In genomic region chr5:14101922-14102321, GRCh38 we compare ENCODE assay signal across 22 cellular contexts. TPM values are rescaled to one million over a fixed set of nuclear protein-coding genes. Genes with fewer than 3 reads are reported as not detected.
A peak's percentile ranks its signal among the peaks of the same experiment; 100 is the strongest.
DNase-seq lines count a peak whose midpoint lies in the region; ATAC-seq, FAIRE-seq and TF ChIP-seq lines count a peak whose summit lies in the region.
"Had no signal": no experiment of that assay in that cellular context is flagged by ENCODE, and none has a peak within 500 bp of the region (broad histone marks: within the 10 kb centered on the region; RNA-seq: fewer than 3 reads in every experiment).

No MANE protein-coding gene starts in this region.

- H3K27me3 ChIP-seq in HUES64 (ENCODE audit: insufficient read depth, low read length) (no peaks in the 10 kb centered on the region), astrocyte (ENCODE audit: insufficient read depth, low read length) (no peaks in the 10 kb centered on the region)
- H3K27me3 ChIP-seq: BLaER1, hepatocyte, sigmoid colon had no signal

- H3K36me3 ChIP-seq in HUES64 (ENCODE audit: insufficient read depth, low read length), result no peaks in the 10 kb centered on the region
- no peaks in the 10 kb centered on the region for H3K36me3 ChIP-seq in astrocyte (ENCODE audit: insufficient read depth, low read length)
- no peaks in the 10 kb centered on the region for H3K36me3 ChIP-seq in mucosa of descending colon (ENCODE audit: low read depth)
- H3K36me3 ChIP-seq: BLaER1, sigmoid colon had no signal

- H2AFZ ChIP-seq in astrocyte (ENCODE audit: low read depth, low read length), result peak overlapping the region; percentile 39
- H2AFZ ChIP-seq: hepatocyte had no signal

- H3K9ac ChIP-seq in HUES64 (ENCODE audit: low read depth, low read length), result no peak overlapping the region; the same call in 1 of the 2 replicates
- no peak overlapping the region for H3K9ac ChIP-seq in astrocyte (ENCODE audit: low read length)
- H3K9ac ChIP-seq: BLaER1 had no signal

- intact Hi-C loops in mucosa of descending colon (cut with DNase I, micrococcal nuclease), result loop anchor here in 1 of 2 donors (5.0 kb wide), 1 partner anchor 170 kb away; no protein-coding TSS in a partner anchor
- intact Hi-C loops in Right ventricle myocardium inferior (cut with DNase I), result no loop called here

- H3K4me3 Mint-ChIP-seq in astrocyte (ENCODE audit: unreplicated experiment), result no peak overlapping the region
- H3K4me3 Mint-ChIP-seq: activated naive CD4-positive, alpha-beta T cell treated with anti-CD3 and anti-CD28 coated beads, Interleukin-2, amount 50 U/mL, for 24 hours; naive thymus-derived CD8-positive, alpha-beta T cell; stimulated activated effector memory CD8-positive, alpha-beta T cell treated with anti-CD3 and anti-CD28 coated beads, Interleukin-12 subunit alpha, Interleukin-12 subunit beta, amount 100 ng/mL, for 72 hours had no signal

- peaks cover 16% of the 10 kb centered on the region for H3K9me3 Mint-ChIP-seq in astrocyte (ENCODE audit: unreplicated experiment)

- H3K4me2 ChIP-seq in astrocyte (ENCODE audit: low read length), result no peak overlapping the region
- H3K4me2 ChIP-seq: BLaER1, hepatocyte had no signal

- H3K36me3 Mint-ChIP-seq in astrocyte (ENCODE audit: low read depth, unreplicated experiment), result peaks cover 3% of the 10 kb centered on the region
- H3K36me3 Mint-ChIP-seq: activated naive CD4-positive, alpha-beta T cell treated with anti-CD3 and anti-CD28 coated beads, Interleukin-2, amount 50 U/mL, for 24 hours; stimulated activated effector memory CD8-positive, alpha-beta T cell treated with anti-CD3 and anti-CD28 coated beads, Interleukin-12 subunit alpha, Interleukin-12 subunit beta, amount 100 ng/mL, for 72 hours had no signal

- TF ChIP-seq CTCF in AG10803 (conservative IDR thresholded peaks at IDR 0.05; ENCODE audit: low read length), result no peak
- TF ChIP-seq CTCF in astrocyte (IDR thresholded peaks at IDR 0.05; ENCODE audit: insufficient read depth, low read depth, low read length), result no peak
- no peak for TF ChIP-seq CTCF in mucosa of descending colon (IDR thresholded peaks at IDR 0.05)

- no peaks in the 10 kb centered on the region for H3K27me3 Mint-ChIP-seq in astrocyte (ENCODE audit: low read depth, unreplicated experiment)

- H4K20me1 ChIP-seq in astrocyte (ENCODE audit: insufficient read depth, low read length), result no peaks in the 10 kb centered on the region
- H4K20me1 ChIP-seq: BLaER1 had no signal

- no peak overlapping the region for H3K4me3 ChIP-seq in AG10803 (ENCODE audit: low read length)
- no peak overlapping the region for H3K4me3 ChIP-seq in HUES64 (ENCODE audit: low read length)
- H3K4me3 ChIP-seq in astrocyte (ENCODE audit: insufficient read depth, low read depth, low read length), result no peak overlapping the region
- no peak overlapping the region for H3K4me3 ChIP-seq in mucosa of descending colon
- H3K4me3 ChIP-seq: BLaER1, hepatocyte, sigmoid colon had no signal

- H3K79me2 ChIP-seq in astrocyte (ENCODE audit: insufficient read depth, low read length), result no peaks in the 10 kb centered on the region
- H3K79me2 ChIP-seq: hepatocyte had no signal

- H3K4me1 Mint-ChIP-seq in astrocyte (ENCODE audit: low read depth, unreplicated experiment), result peaks cover 16% of the 10 kb centered on the region
- H3K4me1 Mint-ChIP-seq: activated naive CD4-positive, alpha-beta T cell treated with anti-CD3 and anti-CD28 coated beads, Interleukin-2, amount 50 U/mL, for 24 hours; stimulated activated effector memory CD8-positive, alpha-beta T cell treated with anti-CD3 and anti-CD28 coated beads, Interleukin-12 subunit alpha, Interleukin-12 subunit beta, amount 100 ng/mL, for 72 hours had no signal

- H3K4me1 ChIP-seq in HUES64 (ENCODE audit: insufficient read depth, low read length) (peaks cover 13% of the 10 kb centered on the region; the same call in 1 of the 2 replicates), astrocyte (ENCODE audit: insufficient read depth, low read length) (peaks cover 13% of the 10 kb centered on the region), mucosa of descending colon (ENCODE audit: low read depth) (no peaks in the 10 kb centered on the region)
- H3K4me1 ChIP-seq: BLaER1, Caco-2, sigmoid colon had no signal

- H3K27ac ChIP-seq in HUES64 (ENCODE audit: low read depth, low read length) (0 out of 2 replicates have a peak overlapping the region, but pooled peaks have one; percentile 13), astrocyte (ENCODE audit: low read depth, low read length) (no peak overlapping the region)
- H3K27ac ChIP-seq: BLaER1, hepatocyte, sigmoid colon had no signal

- DNase-seq in AG10803 (ENCODE audit: low read depth) (peak; percentile 63), astrocyte (ENCODE audit: low read depth) (no peak), iPS-NIHi11 (ENCODE audit: low spot score) (peak; percentile 60), mucosa of descending colon (no peak), Right ventricle myocardium inferior (ENCODE audit: missing footprints) (no peak)
- DNase-seq: activated CD4-positive, alpha-beta T cell treated with anti-CD3 and anti-CD28 coated beads for 1 hour; activated T-cell treated with anti-CD3 and anti-CD28 coated beads, Interleukin-2, amount 50 U/mL, for 48 hours; Caco-2; naive thymus-derived CD8-positive, alpha-beta T cell; NCI-H1417 treated with DMSO at 0.1 percent for 48 hours; NCI-H526 treated with DMSO at 0.1 percent for 48 hours; Right ventricle myocardium superior; sigmoid colon had no signal

- ATAC-seq in HG02973 (IDR thresholded peaks at IDR 0.05; ENCODE audit: unreplicated experiment), result no peak
- no peak for ATAC-seq in GM18873 (IDR thresholded peaks at IDR 0.05; ENCODE audit: low FRiP score, unreplicated experiment)
- no peak for ATAC-seq in mucosa of descending colon
- ATAC-seq in Right ventricle myocardium inferior, result no peak
- ATAC-seq: naive thymus-derived CD8-positive, alpha-beta T cell; stimulated activated effector memory CD8-positive, alpha-beta T cell treated with anti-CD3 and anti-CD28 coated beads, Interleukin-12 subunit alpha, Interleukin-12 subunit beta, amount 100 ng/mL, for 72 hours had no signal

- H3K27ac Mint-ChIP-seq in astrocyte (ENCODE audit: unreplicated experiment), result no peak overlapping the region
- H3K27ac Mint-ChIP-seq: activated naive CD4-positive, alpha-beta T cell treated with anti-CD3 and anti-CD28 coated beads, Interleukin-2, amount 50 U/mL, for 24 hours; naive thymus-derived CD8-positive, alpha-beta T cell; stimulated activated effector memory CD8-positive, alpha-beta T cell treated with anti-CD3 and anti-CD28 coated beads, Interleukin-12 subunit alpha, Interleukin-12 subunit beta, amount 100 ng/mL, for 72 hours had no signal

- WGBS in HUES64, result 44% methylated on average over 2 of the region's 2 CpGs

- FAIRE-seq in astrocyte (lab: Jason Lieb, UNC), result no peak
- FAIRE-seq: A204.1, GM18507 had no signal

- H3K9me3 ChIP-seq in HUES64 (ENCODE audit: insufficient read depth, low read depth, low read length), result peaks cover 8% of the 10 kb centered on the region
- H3K9me3 ChIP-seq in astrocyte (ENCODE audit: insufficient read depth, low read depth, low read length), result peaks cover 3% of the 10 kb centered on the region
- no peaks in the 10 kb centered on the region for H3K9me3 ChIP-seq in mucosa of descending colon
- H3K9me3 ChIP-seq: Caco-2, sigmoid colon had no signal

RNA-seq across cellular contexts. Expression of gene TRIO, which starts 41.2 kb away (rescaled TPM):
- polyA plus RNA-seq in HUES64 (2013, experiment 1 of 2), result 24.8 TPM
- 25.6 TPM for polyA plus RNA-seq in HUES64 (2013, experiment 2 of 2)
- total RNA-seq in astrocyte, result 291 and 347 TPM in 2 replicates
- 100 to 1,000 TPM; 164 to 231 (median 168) TPM for total RNA-seq in mucosa of descending colon
- total RNA-seq in Right ventricle myocardium inferior, result 56.9 TPM

Comparison
In these comparisons a context has a peak if more than half of its experiments do, and no peak if none do; other contexts are left out.
1. DNase-seq: peak in AG10803 (single experiment) and iPS-NIHi11 (single experiment); none in astrocyte (single experiment), mucosa of descending colon (0 of 3) and Right ventricle myocardium inferior (single experiment).